ENCODE assay signal across 1 cellular context in genomic region chr20:3727333-3728035, GRCh38.
TF ChIP-seq lines count a peak whose summit lies in the region.

No MANE protein-coding gene starts in this region.

TF ChIP-seq in HEK293, 187 proteins besides CTCF, POLR2A, EP300 and RAD21 (continued from another document):
- TF ChIP-seq ZSCAN5A (tag by site-specific recombination; IDR thresholded peaks at IDR 0.05) (no peak), GLIS2 (tag by site-specific recombination; IDR thresholded peaks at IDR 0.05) (no peak), BCL11A (tag by site-specific recombination; IDR thresholded peaks at IDR 0.05; ENCODE audit: low read depth) (no peak), ZSCAN23 (tag by site-specific recombination; IDR thresholded peaks at IDR 0.05) (no peak), SP2 (tag by site-specific recombination; IDR thresholded peaks at IDR 0.05) (no peak), ZNF214 (tag by site-specific recombination; IDR thresholded peaks at IDR 0.05; ENCODE audit: borderline replicate concordance) (no peak), GLI2 (tag by site-specific recombination; IDR thresholded peaks at IDR 0.05; ENCODE audit: borderline replicate concordance, low read depth) (no peak), ZNF501 (tag by site-specific recombination; IDR thresholded peaks at IDR 0.05) (no peak), PRDM10 (tag by site-specific recombination; IDR thresholded peaks at IDR 0.05) (peak; percentile 77), ZNF544 (tag by site-specific recombination; IDR thresholded peaks at IDR 0.05) (no peak), MZF1 (tag by site-specific recombination; IDR thresholded peaks at IDR 0.05; ENCODE audit: borderline replicate concordance) (no peak), ZNF366 (tag by site-specific recombination; conservative IDR thresholded peaks at IDR 0.05) (peak; percentile 44; the same call in 1 of the 2 replicates), ZNF777 (tag by site-specific recombination; IDR thresholded peaks at IDR 0.05; ENCODE audit: borderline replicate concordance) (no peak), GLI4 (tag by site-specific recombination; IDR thresholded peaks at IDR 0.05) (no peak), ZNF362 (tag by site-specific recombination; IDR thresholded peaks at IDR 0.05) (no peak), ZNF707 (tag by site-specific recombination; IDR thresholded peaks at IDR 0.05) (no peak), REST (tag by site-specific recombination; IDR thresholded peaks at IDR 0.05) (no peak)
